13 cellular contexts compared by ENCODE assay signal in the genomic region with DNA sequence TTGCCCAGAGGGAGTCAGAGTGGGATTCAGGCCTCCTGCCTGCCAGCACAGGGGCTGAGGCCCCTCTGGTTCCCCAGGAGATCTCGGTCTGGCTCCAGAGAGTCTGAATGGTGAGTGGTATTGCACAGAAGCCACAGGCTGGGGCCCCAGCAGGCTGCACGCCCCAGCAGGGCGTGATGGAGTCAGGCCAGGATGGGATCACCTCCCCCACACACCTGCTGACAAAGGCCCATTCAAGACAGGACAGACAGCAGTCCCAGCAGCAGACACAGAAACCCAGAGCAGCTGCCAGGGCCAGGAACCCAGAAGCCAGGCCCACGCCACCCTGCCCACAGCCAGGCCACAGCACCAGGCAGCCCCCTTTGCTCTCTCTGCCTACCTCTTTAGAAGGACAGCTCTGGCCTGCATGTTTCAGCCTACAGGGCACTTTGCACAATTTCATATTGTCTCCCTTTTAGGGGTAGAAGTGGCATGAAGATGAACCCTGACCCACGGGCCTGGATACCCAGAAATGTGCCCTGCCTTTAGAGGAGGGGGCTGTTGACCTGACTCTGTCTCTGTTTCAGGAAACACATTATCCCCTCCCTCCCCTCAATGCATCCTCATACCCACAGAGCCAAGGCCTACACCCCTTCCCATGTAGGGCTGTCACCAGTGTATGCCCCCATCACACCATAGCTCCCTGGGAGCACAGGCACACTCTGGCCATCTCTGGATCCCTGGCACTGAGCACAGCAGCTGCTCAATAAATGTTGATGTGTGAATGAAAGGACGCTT. TPM values are rescaled to one million over a fixed set of nuclear protein-coding genes. Genes with fewer than 3 reads are reported as not detected.
DNase-seq lines count a peak whose midpoint lies in the region; ATAC-seq and TF ChIP-seq lines count a peak whose summit lies in the region.
"Had no signal": no experiment of that assay in that cellular context is flagged by ENCODE, and none has a peak within 500 bp of the region (broad histone marks: within the 10 kb centered on the region; RNA-seq: fewer than 3 reads in every experiment).

No MANE protein-coding gene starts in this region.

- no peaks in the 10 kb centered on the region for H3K9me2 ChIP-seq in hepatocyte (replicated peaks; ENCODE audit: insufficient read depth)

- H3K4me3 Mint-ChIP-seq in stimulated activated effector memory CD8-positive, alpha-beta T cell treated with anti-CD3 and anti-CD28 coated beads, Interleukin-12 subunit alpha, Interleukin-12 subunit beta, amount 100 ng/mL, for 72 hours, result no peak overlapping the region
- H3K4me3 Mint-ChIP-seq in activated CD8-positive, alpha-beta T cell treated with anti-CD3 and anti-CD28 coated beads for 36 hours, result no peak overlapping the region
- H3K4me3 Mint-ChIP-seq: activated CD8-positive, alpha-beta memory T cell treated with anti-CD3 and anti-CD28 coated beads, Interleukin-2, amount 10 ng/mL, durations not matched to agents 7 days and 5 days; central memory CD8-positive, alpha-beta T cell; T-cell had no signal

- no peaks in the 10 kb centered on the region for H3K36me3 Mint-ChIP-seq in stimulated activated effector memory CD8-positive, alpha-beta T cell treated with anti-CD3 and anti-CD28 coated beads, Interleukin-12 subunit alpha, Interleukin-12 subunit beta, amount 100 ng/mL, for 72 hours
- no peaks in the 10 kb centered on the region for H3K36me3 Mint-ChIP-seq in activated CD8-positive, alpha-beta T cell treated with anti-CD3 and anti-CD28 coated beads for 36 hours (ENCODE audit: low read depth)
- H3K36me3 Mint-ChIP-seq: activated CD8-positive, alpha-beta memory T cell treated with anti-CD3 and anti-CD28 coated beads, Interleukin-2, amount 10 ng/mL, durations not matched to agents 7 days and 5 days; T-cell had no signal

- H3K4me1 ChIP-seq in hepatocyte (ENCODE audit: insufficient read depth), result peaks cover 25% of the 10 kb centered on the region

- H3K27ac Mint-ChIP-seq in stimulated activated effector memory CD8-positive, alpha-beta T cell treated with anti-CD3 and anti-CD28 coated beads, Interleukin-12 subunit alpha, Interleukin-12 subunit beta, amount 100 ng/mL, for 72 hours, result no peak overlapping the region
- no peak overlapping the region for H3K27ac Mint-ChIP-seq in activated CD8-positive, alpha-beta T cell treated with anti-CD3 and anti-CD28 coated beads for 36 hours
- H3K27ac Mint-ChIP-seq: activated CD8-positive, alpha-beta memory T cell treated with anti-CD3 and anti-CD28 coated beads, Interleukin-2, amount 10 ng/mL, durations not matched to agents 7 days and 5 days; T-cell had no signal

- peak overlapping the region; percentile 17 for H3K4me2 ChIP-seq in hepatocyte

- intact Hi-C loops in activated CD8-positive, alpha-beta T cell treated with anti-CD3 and anti-CD28 coated beads for 36 hours (cut with micrococcal nuclease), result no loop called here

- H3K36me3 ChIP-seq in hepatocyte (replicated peaks; ENCODE audit: insufficient read depth, low read depth), result no peaks in the 10 kb centered on the region

- no peak for TF ChIP-seq CTCF in hepatocyte (IDR thresholded peaks at IDR 0.05; ENCODE audit: poor library complexity)
- no peak for TF ChIP-seq CTCF in activated CD8-positive, alpha-beta T cell treated with anti-CD3 and anti-CD28 coated beads for 36 hours (IDR thresholded peaks at IDR 0.05)

- H3K27me3 Mint-ChIP-seq in activated CD8-positive, alpha-beta T cell treated with anti-CD3 and anti-CD28 coated beads for 36 hours, result peaks cover 21% of the 10 kb centered on the region

- peaks cover 24% of the 10 kb centered on the region for H3K4me1 Mint-ChIP-seq in stimulated activated effector memory CD8-positive, alpha-beta T cell treated with anti-CD3 and anti-CD28 coated beads, Interleukin-12 subunit alpha, Interleukin-12 subunit beta, amount 100 ng/mL, for 72 hours
- H3K4me1 Mint-ChIP-seq in activated CD8-positive, alpha-beta T cell treated with anti-CD3 and anti-CD28 coated beads for 36 hours (ENCODE audit: low read depth), result peaks cover 7% of the 10 kb centered on the region

- no peaks in the 10 kb centered on the region for H3K9me3 ChIP-seq in hepatocyte (ENCODE audit: low read depth)

- peak; percentile 9 for ATAC-seq in stimulated activated effector memory CD8-positive, alpha-beta T cell treated with anti-CD3 and anti-CD28 coated beads, Interleukin-12 subunit alpha, Interleukin-12 subunit beta, amount 100 ng/mL, for 72 hours
- no peak for ATAC-seq in activated CD8-positive, alpha-beta T cell treated with anti-CD3 and anti-CD28 coated beads for 36 hours
- ATAC-seq in HG03460 (IDR thresholded peaks at IDR 0.05; ENCODE audit: unreplicated experiment), result no peak
- ATAC-seq: activated CD8-positive, alpha-beta memory T cell treated with anti-CD3 and anti-CD28 coated beads, Interleukin-2, amount 10 ng/mL, durations not matched to agents 7 days and 5 days; T-cell had no signal

- H3K27ac ChIP-seq in hepatocyte, result peak overlapping the region; percentile 31

- H3K79me2 ChIP-seq in hepatocyte, result peaks cover 2% of the 10 kb centered on the region

- H2AFZ ChIP-seq in hepatocyte, result no peak overlapping the region

- no peaks in the 10 kb centered on the region for H3K9me3 Mint-ChIP-seq in stimulated activated effector memory CD8-positive, alpha-beta T cell treated with anti-CD3 and anti-CD28 coated beads, Interleukin-12 subunit alpha, Interleukin-12 subunit beta, amount 100 ng/mL, for 72 hours
- H3K9me3 Mint-ChIP-seq in activated CD8-positive, alpha-beta T cell treated with anti-CD3 and anti-CD28 coated beads for 36 hours, result no peaks in the 10 kb centered on the region
- H3K9me3 Mint-ChIP-seq: central memory CD8-positive, alpha-beta T cell; T-cell had no signal

- DNase-seq in DMS53 (lab: John Stamatoyannopoulos, UW) (peak; percentile 55), DMS53 treated with DMSO at 0.1 percent for 48 hours (lab: John Stamatoyannopoulos, UW; ENCODE audit: unreplicated experiment) (no peak), NCI-H2196 (lab: John Stamatoyannopoulos, UW; ENCODE audit: unreplicated experiment) (peak; percentile 58), hepatocyte (ENCODE audit: low spot score) (peak; percentile 53)
- DNase-seq in stimulated activated effector memory CD8-positive, alpha-beta T cell treated with anti-CD3 and anti-CD28 coated beads, Interleukin-12 subunit alpha, Interleukin-12 subunit beta, amount 100 ng/mL, for 72 hours (ENCODE audit: low spot score in 2 of 2), result peak in 1 of 2 donors; percentile 44
- no peak for DNase-seq in activated CD8-positive, alpha-beta T cell treated with anti-CD3 and anti-CD28 coated beads for 36 hours
- DNase-seq in stimulated activated CD8-positive, alpha-beta memory T cell treated with anti-CD3 and anti-CD28 coated beads, Interleukin-4, amount 100 ng/mL, for 48 hours, result no peak
- DNase-seq: 8988T; activated CD8-positive, alpha-beta memory T cell treated with anti-CD3 and anti-CD28 coated beads, Interleukin-2, amount 10 ng/mL, durations not matched to agents 7 days and 5 days; NCI-H510A treated with DMSO at 0.1 percent for 48 hours; T-cell had no signal

- H3K27me3 ChIP-seq in hepatocyte, result peaks cover 16% of the 10 kb centered on the region

- POLR2A ChIA-PET in activated CD8-positive, alpha-beta T cell treated with anti-CD3 and anti-CD28 coated beads for 36 hours (lab: Charles Lee), result interaction anchor here (0.6 kb wide), 1 partner anchor 12 kb away, joined by 3 read pairs; no protein-coding TSS in a partner anchor

- CTCF ChIA-PET in activated CD8-positive, alpha-beta T cell treated with anti-CD3 and anti-CD28 coated beads for 36 hours (lab: Charles Lee), result interaction anchor here (0.7 kb wide), 1 partner anchor 76 kb away, joined by 3 read pairs; no protein-coding TSS in a partner anchor

- H3K4me3 ChIP-seq in hepatocyte, result no peak overlapping the region

- WGBS in hepatocyte (ENCODE audit: low lambda C conversion rate, missing lambda C conversion rate), result 73% methylated on average over 6 of the region's 6 CpGs

- H4K20me1 ChIP-seq in hepatocyte (ENCODE audit: insufficient read depth, poor library complexity, severe bottlenecking), result no peaks in the 10 kb centered on the region

RNA-seq across cellular contexts. Expression of gene FXYD6, which starts 6.1 kb away (rescaled TPM):
- 19.5 and 28.3 TPM in 2 replicates for total RNA-seq in hepatocyte
- 56.9 and 68.2 TPM in 2 replicates for polyA plus RNA-seq in hepatocyte
- total RNA-seq in activated CD8-positive, alpha-beta T cell treated with anti-CD3 and anti-CD28 coated beads for 36 hours, result not detected

RNA-seq across cellular contexts. Expression of gene FXYD2, which starts 45.8 kb away (rescaled TPM):
- 72.7 and 100 TPM in 2 replicates for total RNA-seq in hepatocyte
- polyA plus RNA-seq in hepatocyte, result 93.8 and 97.7 TPM in 2 replicates
- 1 to 10 TPM; 6.7 to 7.2 TPM for total RNA-seq in activated CD8-positive, alpha-beta T cell treated with anti-CD3 and anti-CD28 coated beads for 36 hours

RNA-seq across cellular contexts. Expression of gene TMPRSS13, which starts 58.8 kb away (rescaled TPM):
- total RNA-seq in hepatocyte, result 1.0 and 1.3 TPM in 2 replicates
- 1.1 and 1.9 TPM in 2 replicates for polyA plus RNA-seq in hepatocyte
- total RNA-seq in activated CD8-positive, alpha-beta T cell treated with anti-CD3 and anti-CD28 coated beads for 36 hours, result 1 to 10 TPM; 3.5 to 4.7 TPM

Comparison
In these comparisons a context has a peak if more than half of its experiments do, and no peak if none do; other contexts are left out.
1. DNase-seq: peak in DMS53 (single experiment), NCI-H2196 (single experiment) and hepatocyte (single experiment); none in DMS53 treated with DMSO at 0.1 percent for 48 hours (single experiment), activated CD8-positive, alpha-beta T cell treated with anti-CD3 and anti-CD28 coated beads for 36 hours (single experiment) and stimulated activated CD8-positive, alpha-beta memory T cell treated with anti-CD3 and anti-CD28 coated beads, Interleukin-4, amount 100 ng/mL, for 48 hours (single experiment).
2. RNA of gene FXYD6, which starts 6.1 kb away (total RNA-seq): 19.5 to 28.3 TPM in hepatocyte; not detected in activated CD8-positive, alpha-beta T cell treated with anti-CD3 and anti-CD28 coated beads for 36 hours; every median in the first group is over 10 times any median in the second.